ENCODE assay signal across 8 cellular contexts in genomic region chr19:42132851-42133528, GRCh38. TPM values are rescaled to one million over a fixed set of nuclear protein-coding genes. Genes with fewer than 3 reads are reported as not detected.
DNase-seq lines count a peak whose midpoint lies in the region; ATAC-seq, FAIRE-seq and TF ChIP-seq lines count a peak whose summit lies in the region.

No MANE protein-coding gene starts in this region.

- peak overlapping the region; percentile 81 for H3K9ac ChIP-seq in OCI-LY1 (ENCODE audit: low read length)

- intact Hi-C loops in esophagus squamous epithelium (cut with DNase I) = loop anchor here (5.0 to 10.0 kb wide), 3 partner anchors 44 to 192 kb away; partner anchors contain the start of gene MEGF8

- no peaks in the 10 kb centered on the region; the same call in 1 of the 2 replicates for H3F3A ChIP-seq in OCI-LY1 (ENCODE audit: insufficient read depth, low read length)

- no peaks in the 10 kb centered on the region for H4K20me1 ChIP-seq in OCI-LY1 (ENCODE audit: insufficient read depth, low read length)

- peaks cover 63 to 87% (median 75%) of the 10 kb centered on the region in 3 donors for H3K4me1 Mint-ChIP-seq in naive B cell
- peaks cover 66% of the 10 kb centered on the region for H3K4me1 Mint-ChIP-seq in stimulated activated effector memory CD8-positive, alpha-beta T cell treated with anti-CD3 and anti-CD28 coated beads, Interleukin-12 subunit alpha, Interleukin-12 subunit beta, amount 100 ng/mL, for 72 hours

- no peak overlapping the region for H2AFZ ChIP-seq in OCI-LY1 (ENCODE audit: low read length)

- peak; percentile 97 for TF ChIP-seq CTCF in GM13976 (IDR thresholded peaks at IDR 0.05; ENCODE audit: borderline replicate concordance, control extremely low read depth, extremely low read depth, insufficient read depth, missing control alignments)
- TF ChIP-seq CTCF in OCI-LY1 (IDR thresholded peaks at IDR 0.05; ENCODE audit: low read length) = peak; percentile 83
- peak; percentile 94 to 97 (median 96) for TF ChIP-seq CTCF in esophagus squamous epithelium (IDR thresholded peaks at IDR 0.05)

- in situ Hi-C loops in GM13976 (cut with MboI; ENCODE audit: low sequenced_read_pairs, unreplicated experiment) = no loop called here

- peak overlapping the region; percentile 77 for H3K4me3 ChIP-seq in OCI-LY1 (ENCODE audit: low read depth, low read length, poor library complexity, severe bottlenecking)
- peak overlapping the region; percentile 3 to 58 (median 28) for H3K4me3 ChIP-seq in esophagus squamous epithelium

- 0 out of 2 replicates have a peak, but pooled peaks cover 6% of the 10 kb centered on the region for H3K79me2 ChIP-seq in OCI-LY1 (ENCODE audit: insufficient read depth, low read length)

- no peaks in the 10 kb centered on the region for H3K9me3 ChIP-seq in OCI-LY1 (ENCODE audit: low read length)
- H3K9me3 ChIP-seq in esophagus squamous epithelium = no peaks in the 10 kb centered on the region

- H3K27ac ChIP-seq in OCI-LY1 (ENCODE audit: low read depth, low read length, poor library complexity, severe bottlenecking) (peak overlapping the region; percentile 96), esophagus squamous epithelium (peak overlapping the region in 3 of 4 donors; percentile 19 to 39 (median 33))

- DNase-seq in GM13976 (ENCODE audit: low spot score) (peak; percentile 92), HTR-8/SVneo (ENCODE audit: insufficient read length, low spot score) (peak; percentile 63), activated T-cell treated with anti-CD3 and anti-CD28 coated beads for 4 hours (peak; percentile 86), esophagus squamous epithelium (lab: John Stamatoyannopoulos, UW) (no peak), naive B cell (peak; percentile 88)
- peak; percentile 94 for DNase-seq in stimulated activated effector memory CD8-positive, alpha-beta T cell treated with anti-CD3 and anti-CD28 coated beads, Interleukin-12 subunit alpha, Interleukin-12 subunit beta, amount 100 ng/mL, for 72 hours (ENCODE audit: low spot score in 2 of 2)

- peak; percentile 86 for FAIRE-seq in HTR-8/SVneo (lab: Jason Lieb, UNC)

- H3K4me2 ChIP-seq in OCI-LY1 (ENCODE audit: low read length) = peak overlapping the region; percentile 95

- peaks cover 5 to 16% of the 10 kb centered on the region in 2 donors for H3K36me3 Mint-ChIP-seq in naive B cell
- H3K36me3 Mint-ChIP-seq in stimulated activated effector memory CD8-positive, alpha-beta T cell treated with anti-CD3 and anti-CD28 coated beads, Interleukin-12 subunit alpha, Interleukin-12 subunit beta, amount 100 ng/mL, for 72 hours = no peaks in the 10 kb centered on the region

- H3K36me3 ChIP-seq in OCI-LY1 (ENCODE audit: insufficient read depth, low read length) = no peaks in the 10 kb centered on the region
- no peaks in the 10 kb centered on the region for H3K36me3 ChIP-seq in esophagus squamous epithelium

- no peaks in the 10 kb centered on the region for H3K27me3 ChIP-seq in OCI-LY1 (ENCODE audit: insufficient read depth, low read length)
- peaks cover 6 to 59% (median 7%) of the 10 kb centered on the region in 4 donors for H3K27me3 ChIP-seq in esophagus squamous epithelium

- ATAC-seq in naive B cell (ENCODE audit: low read depth in 2 of 2) (peak; percentile 44 to 45), HG02938 (IDR thresholded peaks at IDR 0.05; ENCODE audit: unreplicated experiment) (no peak)
- peak; percentile 72 for ATAC-seq in stimulated activated effector memory CD8-positive, alpha-beta T cell treated with anti-CD3 and anti-CD28 coated beads, Interleukin-12 subunit alpha, Interleukin-12 subunit beta, amount 100 ng/mL, for 72 hours

- H3K4me1 ChIP-seq in OCI-LY1 (ENCODE audit: insufficient read depth, low read length, severe bottlenecking) (peaks cover 75% of the 10 kb centered on the region), esophagus squamous epithelium (peaks cover 9 to 39% (median 27%) of the 10 kb centered on the region in 3 donors)

- H3K4me3 Mint-ChIP-seq in naive B cell = peak overlapping the region; percentile 93 to 100 (median 96)
- peak overlapping the region; percentile 78 for H3K4me3 Mint-ChIP-seq in stimulated activated effector memory CD8-positive, alpha-beta T cell treated with anti-CD3 and anti-CD28 coated beads, Interleukin-12 subunit alpha, Interleukin-12 subunit beta, amount 100 ng/mL, for 72 hours

- WGBS in esophagus squamous epithelium, 2 donors = 3 to 6% methylated on average over 8 to 15 of the region's 46 CpGs

- no peaks in the 10 kb centered on the region for H3K9me2 ChIP-seq in OCI-LY1 (ENCODE audit: low read depth, low read length)

- H3K27me3 Mint-ChIP-seq in naive B cell = no peaks in the 10 kb centered on the region

- H3K27ac Mint-ChIP-seq in naive B cell = peak overlapping the region; percentile 85 to 99 (median 98)
- H3K27ac Mint-ChIP-seq in stimulated activated effector memory CD8-positive, alpha-beta T cell treated with anti-CD3 and anti-CD28 coated beads, Interleukin-12 subunit alpha, Interleukin-12 subunit beta, amount 100 ng/mL, for 72 hours = peak overlapping the region; percentile 87

- no peaks in the 10 kb centered on the region for H3K9me3 Mint-ChIP-seq in naive B cell
- H3K9me3 Mint-ChIP-seq in stimulated activated effector memory CD8-positive, alpha-beta T cell treated with anti-CD3 and anti-CD28 coated beads, Interleukin-12 subunit alpha, Interleukin-12 subunit beta, amount 100 ng/mL, for 72 hours = no peaks in the 10 kb centered on the region

- peak in 1 of 4 donors; percentile 36 for TF ChIP-seq POLR2A in esophagus squamous epithelium (IDR thresholded peaks at IDR 0.05)

RNA-seq across cellular contexts. Expression of gene POU2F2, which starts 0.7 kb away (rescaled TPM):
- total RNA-seq in esophagus squamous epithelium = under 1 TPM in 3 of 4 donors, not detected in 1; 0.18 to 0.67 (median 0.57) TPM
- polyA plus RNA-seq in naive B cell (ENCODE audit: low read depth in 6 of 6) = 10 to 100 TPM; 16.5 to 96.9 (median 24.0) TPM

RNA-seq across cellular contexts. Expression of gene ZNF574, which starts 57.0 kb away (rescaled TPM):
- 10 to 100 TPM; 13.2 to 24.3 (median 16.2) TPM for total RNA-seq in esophagus squamous epithelium
- polyA plus RNA-seq in naive B cell (ENCODE audit: low read depth in 6 of 6) = 10 to 100 TPM in 5 of 6 donors, 1 to 10 TPM in 1; 6.0 to 27.0 (median 12.2) TPM
